Comparison of ENCODE assay signal across 3 cellular contexts in genomic region chr3:70186221-70186620, GRCh38.
"Had no signal": no experiment of that assay in that cellular context is flagged by ENCODE, and none has a peak within 500 bp of the region (broad histone marks: within the 10 kb centered on the region; RNA-seq: fewer than 3 reads in every experiment).

No MANE protein-coding gene starts in this region.

- H3K4me3 ChIP-seq: GM12878 had no signal

- DNase-seq: GDM1, GF-D8 had no signal

- ATAC-seq: GM12878 had no signal
